Comparison of ENCODE assay signal across 1 cellular context in the genomic region with DNA sequence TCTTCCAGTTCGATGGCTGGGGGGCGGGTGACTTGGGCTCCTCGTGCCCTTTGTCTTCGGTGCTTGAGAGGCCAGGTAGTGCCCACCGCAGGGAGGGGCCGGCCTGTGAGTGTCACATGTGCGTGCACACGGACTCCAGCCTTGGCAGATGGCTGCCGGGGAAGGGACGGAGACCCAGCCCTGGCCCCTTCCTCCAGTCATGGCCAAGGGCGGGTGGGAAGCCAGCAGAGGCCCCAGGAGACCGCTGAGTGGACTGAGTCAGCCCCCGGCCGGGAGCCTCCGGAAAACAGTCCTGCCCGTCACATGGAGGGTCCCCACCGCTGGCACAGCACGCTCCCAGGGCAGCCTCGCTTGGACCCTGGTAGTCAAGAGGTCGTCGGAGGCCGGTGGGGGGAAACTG.
TF ChIP-seq lines count a peak whose summit lies in the region.

No MANE protein-coding gene starts in this region.

TF ChIP-seq in K562, 482 proteins besides CTCF, POLR2A, EP300 and RAD21:
- TF ChIP-seq KLF1 (tag; IDR thresholded peaks at IDR 0.05), result no peak
- TF ChIP-seq TEAD2 (tag; IDR thresholded peaks at IDR 0.05), result no peak
- TF ChIP-seq ZNF280A (IDR thresholded peaks at IDR 0.05; ENCODE audit: low read depth, partially characterized antibody), result no peak
- TF ChIP-seq, protein P1, sequence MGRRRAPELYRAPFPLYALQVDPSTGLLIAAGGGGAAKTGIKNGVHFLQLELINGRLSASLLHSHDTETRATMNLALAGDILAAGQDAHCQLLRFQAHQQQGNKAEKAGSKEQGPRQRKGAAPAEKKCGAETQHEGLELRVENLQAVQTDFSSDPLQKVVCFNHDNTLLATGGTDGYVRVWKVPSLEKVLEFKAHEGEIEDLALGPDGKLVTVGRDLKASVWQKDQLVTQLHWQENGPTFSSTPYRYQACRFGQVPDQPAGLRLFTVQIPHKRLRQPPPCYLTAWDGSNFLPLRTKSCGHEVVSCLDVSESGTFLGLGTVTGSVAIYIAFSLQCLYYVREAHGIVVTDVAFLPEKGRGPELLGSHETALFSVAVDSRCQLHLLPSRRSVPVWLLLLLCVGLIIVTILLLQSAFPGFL (CRISPR knock-in tag; IDR thresholded peaks at IDR 0.05), result no peak
- 0 out of 2 replicates have a peak, but pooled peaks have one; percentile 15 for TF ChIP-seq POLR2G (IDR thresholded peaks at IDR 0.05; ENCODE audit: low read depth, low read length)
- TF ChIP-seq BDP1 (IDR thresholded peaks at IDR 0.05; ENCODE audit: insufficient read depth, insufficient read length), result no peak
- no peak for TF ChIP-seq ZBTB26 (CRISPR knock-in tag; IDR thresholded peaks at IDR 0.05)
